Comparison of ENCODE assay signal across 7 cellular contexts in the genomic region with DNA sequence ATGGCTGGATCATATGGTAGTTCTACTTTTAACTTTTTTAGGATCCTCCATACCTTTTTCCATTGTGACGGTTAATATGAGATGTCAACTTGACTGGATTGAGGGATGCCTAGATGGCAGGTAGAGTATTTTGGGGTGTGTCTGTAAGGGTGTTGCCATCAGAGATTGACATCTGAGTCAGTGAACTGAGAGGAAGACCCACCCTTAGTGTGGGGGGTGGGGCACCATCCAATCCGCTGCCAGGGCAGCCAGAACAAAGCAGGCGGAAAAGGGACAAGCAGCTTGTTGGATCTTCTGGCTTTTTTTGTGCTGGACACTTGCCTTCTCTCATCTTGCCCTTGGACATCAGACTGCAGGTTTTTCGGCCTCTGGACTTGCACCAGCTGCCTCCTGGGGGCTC.
"Had no signal": no experiment of that assay in that cellular context is flagged by ENCODE, and none has a peak within 500 bp of the region (broad histone marks: within the 10 kb centered on the region; RNA-seq: fewer than 3 reads in every experiment).

No MANE protein-coding gene starts in this region.

- H3K9ac ChIP-seq: GM23248 had no signal

- H3K4me3 ChIP-seq: GM23248, HAP-1, K562 had no signal

- H3K4me3 Mint-ChIP-seq: HFFc6 had no signal

- H3K4me1 ChIP-seq: HAP-1 had no signal

- H3K27ac ChIP-seq: GM23248 had no signal

- H3K9me3 ChIP-seq: HAP-1 had no signal

- DNase-seq: GM23248, H7, HFFc6, IMR-90 had no signal

- H3K36me3 ChIP-seq: HAP-1 had no signal

- H3K9me3 Mint-ChIP-seq: HFFc6 had no signal

- H2AFZ ChIP-seq: GM23248 had no signal

- ATAC-seq: HCT116, K562 had no signal

- H3K27ac Mint-ChIP-seq: HFFc6 had no signal
